11 cellular contexts compared by ENCODE assay signal in genomic region chr9:89314955-89315354, GRCh38. TPM values are rescaled to one million over a fixed set of nuclear protein-coding genes. Genes with fewer than 3 reads are reported as not detected.
DNase-seq lines count a peak whose midpoint lies in the region; ATAC-seq and TF ChIP-seq lines count a peak whose summit lies in the region.
"Had no signal": no experiment of that assay in that cellular context is flagged by ENCODE, and none has a peak within 500 bp of the region (broad histone marks: within the 10 kb centered on the region; RNA-seq: fewer than 3 reads in every experiment).

No MANE protein-coding gene starts in this region.

- no peaks in the 10 kb centered on the region for H3K9me2 ChIP-seq in MM.1S (replicated peaks; ENCODE audit: insufficient read depth, low read length)

- peak overlapping the region; percentile 73 for H3K27ac Mint-ChIP-seq in activated CD4-positive, alpha-beta T cell treated with anti-CD3 and anti-CD28 coated beads, Interleukin-2, amount 10 ng/mL, durations not matched to agents 24 days and 14 days
- H3K27ac Mint-ChIP-seq in brain, result peak overlapping the region; percentile 76 to 96 (median 84)
- H3K27ac Mint-ChIP-seq: T-cell had no signal

- no peak for ATAC-seq in HG03457 (IDR thresholded peaks at IDR 0.05; ENCODE audit: unreplicated experiment)
- no peak for ATAC-seq in foreskin keratinocyte
- ATAC-seq: T-cell had no signal

- H3K4me1 Mint-ChIP-seq in activated CD4-positive, alpha-beta T cell treated with anti-CD3 and anti-CD28 coated beads, Interleukin-2, amount 10 ng/mL, durations not matched to agents 24 days and 14 days, result peaks cover 51% of the 10 kb centered on the region
- peaks cover 68% of the 10 kb centered on the region for H3K4me1 Mint-ChIP-seq in brain

- TF ChIP-seq CTCF in MM.1S (IDR thresholded peaks at IDR 0.05; ENCODE audit: low read length) (no peak), brain (conservative IDR thresholded peaks at IDR 0.05) (no peak), neutrophil (IDR thresholded peaks at IDR 0.05) (no peak), foreskin keratinocyte (conservative IDR thresholded peaks at IDR 0.05) (no peak)

- H2AFZ ChIP-seq in MM.1S (ENCODE audit: low read length), result no peak overlapping the region

- H4K20me1 ChIP-seq in MM.1S (ENCODE audit: insufficient read depth, low read length), result peaks cover 13% of the 10 kb centered on the region; the same call in 1 of the 2 replicates

- no peaks in the 10 kb centered on the region for H3K9me3 ChIP-seq in MM.1S (replicated peaks; ENCODE audit: insufficient read depth, low read length)
- no peaks in the 10 kb centered on the region for H3K9me3 ChIP-seq in neutrophil

- H3K4me3 ChIP-seq in MM.1S (ENCODE audit: low read length), result no peak overlapping the region
- no peak overlapping the region for H3K4me3 ChIP-seq in neutrophil (ENCODE audit: low read depth in 1 of 2, low read length in 1 of 2)
- H3K4me3 ChIP-seq: coronary artery had no signal

- H3K27ac ChIP-seq in MM.1S (ENCODE audit: low read length) (peak overlapping the region; percentile 17; the same call in 1 of the 2 replicates), neutrophil (peak overlapping the region; percentile 22), foreskin keratinocyte (no peak overlapping the region)
- H3K27ac ChIP-seq: coronary artery had no signal

- H3K79me2 ChIP-seq in MM.1S (ENCODE audit: low read length), result peaks cover 80% of the 10 kb centered on the region

- DNase-seq in activated CD4-positive, alpha-beta T cell treated with anti-CD3 and anti-CD28 coated beads, Interleukin-2, amount 10 ng/mL, durations not matched to agents 24 days and 14 days, result peak; percentile 51
- DNase-seq in activated CD4-positive, alpha-beta T cell treated with anti-CD3 and anti-CD28 coated beads for 1 hour, result no peak
- DNase-seq in MM.1S (no peak), EL (no peak), foreskin keratinocyte (no peak)
- DNase-seq: activated T-cell treated with anti-CD3 and anti-CD28 coated beads, Interleukin-2, amount 50 U/mL, for 48 hours; T-cell had no signal

- H3K9ac ChIP-seq in MM.1S (ENCODE audit: low read length), result no peak overlapping the region

- H3K36me3 Mint-ChIP-seq in activated CD4-positive, alpha-beta T cell treated with anti-CD3 and anti-CD28 coated beads, Interleukin-2, amount 10 ng/mL, durations not matched to agents 24 days and 14 days (ENCODE audit: low read depth), result peaks cover 69% of the 10 kb centered on the region
- H3K36me3 Mint-ChIP-seq in brain, result peaks cover 19% of the 10 kb centered on the region

- peaks cover 64% of the 10 kb centered on the region for H3F3A ChIP-seq in MM.1S (ENCODE audit: insufficient read depth, low read length)

- H3K4me1 ChIP-seq in MM.1S (ENCODE audit: low read length) (peaks cover 45% of the 10 kb centered on the region), neutrophil (ENCODE audit: control insufficient read depth in 1 of 2, insufficient read depth in 1 of 2, low read depth in 1 of 2, low read length in 1 of 2) (peaks cover 59 to 64% of the 10 kb centered on the region in 2 experiments), foreskin keratinocyte (peaks cover 13% of the 10 kb centered on the region)

- H3K27me3 ChIP-seq in MM.1S (replicated peaks; ENCODE audit: insufficient read depth, low read length) (no peaks in the 10 kb centered on the region), neutrophil (no peaks in the 10 kb centered on the region), foreskin keratinocyte (no peaks in the 10 kb centered on the region)

- intact Hi-C loops in activated CD4-positive, alpha-beta T cell treated with anti-CD3 and anti-CD28 coated beads, Interleukin-2, amount 10 ng/mL, durations not matched to agents 24 days and 14 days (cut with micrococcal nuclease), result loop anchor here (10.0 kb wide), 4 partner anchors 150 to 430 kb away; no protein-coding TSS in a partner anchor

- H3K4me2 ChIP-seq in MM.1S (ENCODE audit: low read depth, low read length), result peak overlapping the region; percentile 93; the same call in 1 of the 2 replicates

- H3K27me3 Mint-ChIP-seq in activated CD4-positive, alpha-beta T cell treated with anti-CD3 and anti-CD28 coated beads, Interleukin-2, amount 10 ng/mL, durations not matched to agents 24 days and 14 days, result peaks cover 4% of the 10 kb centered on the region
- peaks cover 4% of the 10 kb centered on the region for H3K27me3 Mint-ChIP-seq in brain
- H3K27me3 Mint-ChIP-seq: T-cell had no signal

- peak overlapping the region; percentile 94 for H3K4me3 Mint-ChIP-seq in activated CD4-positive, alpha-beta T cell treated with anti-CD3 and anti-CD28 coated beads, Interleukin-2, amount 10 ng/mL, durations not matched to agents 24 days and 14 days
- H3K4me3 Mint-ChIP-seq in brain, result peak overlapping the region; percentile 87 to 97 (median 93)
- H3K4me3 Mint-ChIP-seq: T-cell had no signal

- H3K9me3 Mint-ChIP-seq in activated CD4-positive, alpha-beta T cell treated with anti-CD3 and anti-CD28 coated beads, Interleukin-2, amount 10 ng/mL, durations not matched to agents 24 days and 14 days, result no peaks in the 10 kb centered on the region
- H3K9me3 Mint-ChIP-seq in brain, result peaks cover 0 to 8% (median 0%) of the 10 kb centered on the region in 5 experiments
- H3K9me3 Mint-ChIP-seq: T-cell had no signal

- peaks cover 12% of the 10 kb centered on the region; the same call in 1 of the 2 replicates for H3K36me3 ChIP-seq in MM.1S (replicated peaks; ENCODE audit: insufficient read depth, low read length)
- no peaks in the 10 kb centered on the region for H3K36me3 ChIP-seq in neutrophil

RNA-seq across cellular contexts. Expression of gene SECISBP2, which starts 3.3 kb away (rescaled TPM):
- 48.6 and 50.7 TPM in 2 replicates for total RNA-seq in activated CD4-positive, alpha-beta T cell treated with anti-CD3 and anti-CD28 coated beads, Interleukin-2, amount 10 ng/mL, durations not matched to agents 24 days and 14 days
- polyA plus RNA-seq in brain (ENCODE audit: insufficient read depth, low read depth, low replicate concordance) (39.1 TPM), foreskin keratinocyte (7.8 and 8.8 TPM in 2 replicates)
- total RNA-seq in foreskin keratinocyte, result 20.8 and 21.5 TPM in 2 replicates

RNA-seq across cellular contexts. Expression of gene CKS2, which starts 4.0 kb away (rescaled TPM):
- total RNA-seq in activated CD4-positive, alpha-beta T cell treated with anti-CD3 and anti-CD28 coated beads, Interleukin-2, amount 10 ng/mL, durations not matched to agents 24 days and 14 days, result 167 and 176 TPM in 2 replicates
- polyA plus RNA-seq in brain (ENCODE audit: insufficient read depth, low read depth, low replicate concordance) (220 TPM), foreskin keratinocyte (361 and 437 TPM in 2 replicates)
- total RNA-seq in foreskin keratinocyte, result 268 and 292 TPM in 2 replicates
